Comparison of ENCODE assay signal across 21 cellular contexts in the genomic region with DNA sequence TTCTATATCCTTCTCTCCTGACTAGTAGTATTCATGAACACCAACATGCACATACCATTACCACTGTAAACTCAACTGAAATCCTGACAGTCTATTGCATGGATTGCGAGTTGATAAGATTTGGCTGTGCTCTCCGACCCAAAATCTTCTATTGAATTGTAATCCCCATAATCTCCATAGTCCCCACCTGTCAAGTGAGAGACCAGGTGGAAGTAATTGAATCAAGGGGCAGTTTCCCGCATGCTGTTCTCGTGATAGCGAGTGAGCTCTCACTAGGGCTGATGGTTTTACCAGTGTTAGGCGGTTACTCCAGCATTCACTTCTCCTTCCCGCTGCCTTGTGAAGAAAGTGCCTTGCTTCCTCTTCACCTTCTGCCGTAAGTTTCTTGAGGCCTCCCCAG.
"Had no signal": no experiment of that assay in that cellular context is flagged by ENCODE, and none has a peak within 500 bp of the region (broad histone marks: within the 10 kb centered on the region; RNA-seq: fewer than 3 reads in every experiment).

No MANE protein-coding gene starts in this region.

- H3K9me3 ChIP-seq: gastrocnemius medialis, heart right ventricle, mucosa of descending colon, spleen, testis, tibial nerve had no signal

- H3K27me3 ChIP-seq: dorsolateral prefrontal cortex, gastrocnemius medialis, heart right ventricle, spleen, testis, tibial nerve had no signal

- H3K36me3 Mint-ChIP-seq: naive thymus-derived CD8-positive, alpha-beta T cell; stimulated activated memory B cell treated with anti-CD40 and anti-IgM and Interleukin-4, amounts not matched to agents 10 μg/mL and 1 μg/mL and 100 μg/mL, for 72 hours had no signal

- H3K4me1 ChIP-seq: heart right ventricle, spleen, testis had no signal

- H3K27ac ChIP-seq: dorsolateral prefrontal cortex, gastrocnemius medialis, heart right ventricle, spleen, tibial nerve had no signal

- DNase-seq: cortex of kidney; dorsolateral prefrontal cortex; effector CD8-positive, alpha-beta T cell; gastrocnemius medialis; heart right ventricle; hypothalamus; kidney glomerular epithelial cell; mucosa of descending colon; naive thymus-derived CD8-positive, alpha-beta T cell; spleen; stimulated activated CD4-positive, alpha-beta T cell treated with anti-CD3 and anti-CD28 coated beads, Interleukin-15, amount 100 ng/mL, for 24 hours; stimulated activated CD4-positive, alpha-beta T cell treated with anti-CD3 and anti-CD28 coated beads, Interleukin-1b, Interleukin-23, amount 100 ng/mL, for 48 hours; stimulated activated CD4-positive, alpha-beta T cell treated with anti-CD3 and anti-CD28 coated beads, Interleukin-4, amount 100 ng/mL, for 24 hours; stimulated activated naive CD8-positive, alpha-beta T cell treated with anti-CD3 and anti-CD28 coated beads, Interleukin-15, amount 100 ng/mL, for 72 hours; testis had no signal

- H3K27ac Mint-ChIP-seq: naive thymus-derived CD8-positive, alpha-beta T cell; stimulated activated memory B cell treated with anti-CD40 and anti-IgM and Interleukin-4, amounts not matched to agents 10 μg/mL and 1 μg/mL and 100 μg/mL, for 72 hours; stimulated activated naive CD8-positive, alpha-beta T cell treated with anti-CD3 and anti-CD28 coated beads, Interleukin-15, amount 100 ng/mL, for 72 hours had no signal

- H3K36me3 ChIP-seq: gastrocnemius medialis, heart right ventricle, spleen, tibial nerve had no signal

- FAIRE-seq: endometrium, islet of Langerhans had no signal

- ATAC-seq: esophagus mucosa; gastrocnemius medialis; heart right ventricle; mucosa of descending colon; naive thymus-derived CD8-positive, alpha-beta T cell; sciatic nerve; stimulated activated memory B cell treated with anti-CD40 and anti-IgM and Interleukin-4, amounts not matched to agents 10 μg/mL and 1 μg/mL and 100 μg/mL, for 72 hours; stimulated activated naive CD8-positive, alpha-beta T cell treated with anti-CD3 and anti-CD28 coated beads, Interleukin-15, amount 100 ng/mL, for 72 hours had no signal

- H3K27me3 Mint-ChIP-seq: naive thymus-derived CD8-positive, alpha-beta T cell; stimulated activated memory B cell treated with anti-CD40 and anti-IgM and Interleukin-4, amounts not matched to agents 10 μg/mL and 1 μg/mL and 100 μg/mL, for 72 hours; stimulated activated naive CD8-positive, alpha-beta T cell treated with anti-CD3 and anti-CD28 coated beads, Interleukin-15, amount 100 ng/mL, for 72 hours had no signal

- H3K4me3 Mint-ChIP-seq: naive thymus-derived CD8-positive, alpha-beta T cell; stimulated activated memory B cell treated with anti-CD40 and anti-IgM and Interleukin-4, amounts not matched to agents 10 μg/mL and 1 μg/mL and 100 μg/mL, for 72 hours; stimulated activated naive CD8-positive, alpha-beta T cell treated with anti-CD3 and anti-CD28 coated beads, Interleukin-15, amount 100 ng/mL, for 72 hours had no signal

- H3K4me3 ChIP-seq: dorsolateral prefrontal cortex, gastrocnemius medialis, heart right ventricle, mucosa of descending colon, spleen, testis, tibial nerve had no signal

- H3K4me1 Mint-ChIP-seq: naive thymus-derived CD8-positive, alpha-beta T cell; stimulated activated memory B cell treated with anti-CD40 and anti-IgM and Interleukin-4, amounts not matched to agents 10 μg/mL and 1 μg/mL and 100 μg/mL, for 72 hours; stimulated activated naive CD8-positive, alpha-beta T cell treated with anti-CD3 and anti-CD28 coated beads, Interleukin-15, amount 100 ng/mL, for 72 hours had no signal

- H3K9me3 Mint-ChIP-seq: naive thymus-derived CD8-positive, alpha-beta T cell; stimulated activated memory B cell treated with anti-CD40 and anti-IgM and Interleukin-4, amounts not matched to agents 10 μg/mL and 1 μg/mL and 100 μg/mL, for 72 hours; stimulated activated naive CD8-positive, alpha-beta T cell treated with anti-CD3 and anti-CD28 coated beads, Interleukin-15, amount 100 ng/mL, for 72 hours had no signal
